ENCODE assay signal across 9 cellular contexts in genomic region chr17:14297161-14297851, GRCh38. TPM values are rescaled to one million over a fixed set of nuclear protein-coding genes. Genes with fewer than 3 reads are reported as not detected.
DNase-seq lines count a peak whose midpoint lies in the region; ATAC-seq and TF ChIP-seq lines count a peak whose summit lies in the region.
"Had no signal": no experiment of that assay in that cellular context is flagged by ENCODE, and none has a peak within 500 bp of the region (broad histone marks: within the 10 kb centered on the region; RNA-seq: fewer than 3 reads in every experiment).

No MANE protein-coding gene starts in this region.

- peaks cover 68% of the 10 kb centered on the region for H3K27me3 Mint-ChIP-seq in activated CD8-positive, alpha-beta memory T cell treated with anti-CD3 and anti-CD28 coated beads, Interleukin-2, amount 10 ng/mL, durations not matched to agents 7 days and 5 days

- no peaks in the 10 kb centered on the region for H3K36me3 Mint-ChIP-seq in activated CD8-positive, alpha-beta memory T cell treated with anti-CD3 and anti-CD28 coated beads, Interleukin-2, amount 10 ng/mL, durations not matched to agents 7 days and 5 days

- H3K36me3 ChIP-seq in heart right ventricle: no peaks in the 10 kb centered on the region
- no peaks in the 10 kb centered on the region for H3K36me3 ChIP-seq in rectal smooth muscle tissue (ENCODE audit: control insufficient read depth, insufficient read depth, low read length)

- H3K4me1 ChIP-seq in heart right ventricle (peaks cover 4 to 57% (median 50%) of the 10 kb centered on the region in 9 donors), rectal smooth muscle tissue (ENCODE audit: control insufficient read depth, insufficient read depth, low read length) (peaks cover 5% of the 10 kb centered on the region)

- DNase-seq in heart right ventricle: peak in 1 of 2 donors; percentile 67
- DNase-seq in Right ventricle myocardium superior: no peak
- DNase-seq in activated CD8-positive, alpha-beta memory T cell treated with anti-CD3 and anti-CD28 coated beads, Interleukin-2, amount 10 ng/mL, durations not matched to agents 7 days and 5 days: peak; percentile 52
- peak; percentile 43 for DNase-seq in germinal center (ENCODE audit: low spot score)
- no peak for DNase-seq in hypothalamus (lab: John Stamatoyannopoulos, UW)
- DNase-seq in HPDE6-E6E7 (ENCODE audit: extremely low spot score): no peak

- peaks cover 37% of the 10 kb centered on the region for H3K4me1 Mint-ChIP-seq in activated CD8-positive, alpha-beta memory T cell treated with anti-CD3 and anti-CD28 coated beads, Interleukin-2, amount 10 ng/mL, durations not matched to agents 7 days and 5 days

- no peak overlapping the region for H3K27ac Mint-ChIP-seq in activated CD8-positive, alpha-beta memory T cell treated with anti-CD3 and anti-CD28 coated beads, Interleukin-2, amount 10 ng/mL, durations not matched to agents 7 days and 5 days

- peak overlapping the region; percentile 55 for H3K4me3 Mint-ChIP-seq in activated CD8-positive, alpha-beta memory T cell treated with anti-CD3 and anti-CD28 coated beads, Interleukin-2, amount 10 ng/mL, durations not matched to agents 7 days and 5 days

- peak overlapping the region; percentile 13 to 54 (median 44) for H3K4me3 ChIP-seq in heart right ventricle
- H3K4me3 ChIP-seq in rectal smooth muscle tissue (ENCODE audit: low read length): peak overlapping the region; percentile 44
- H3K4me3 ChIP-seq: GM12878 had no signal

- H3K27ac ChIP-seq in heart right ventricle (peak overlapping the region in 1 of 10 donors; percentile 36), rectal smooth muscle tissue (ENCODE audit: low read depth, low read length) (no peak overlapping the region)

- 2% methylated on average over 56 to 63 of the region's 63 CpGs for WGBS in heart right ventricle, 2 donors

- CTCF ChIA-PET in activated CD8-positive, alpha-beta memory T cell treated with anti-CD3 and anti-CD28 coated beads, Interleukin-2, amount 10 ng/mL, durations not matched to agents 7 days and 5 days (lab: Charles Lee): interaction anchor here (0.6 to 1.9 kb wide), 7 partner anchors 12 to 701 kb away, joined by 3 to 6 read pairs (median 3); no protein-coding TSS in a partner anchor

- no peaks in the 10 kb centered on the region for H3K9me3 Mint-ChIP-seq in activated CD8-positive, alpha-beta memory T cell treated with anti-CD3 and anti-CD28 coated beads, Interleukin-2, amount 10 ng/mL, durations not matched to agents 7 days and 5 days (ENCODE audit: low read depth)

- ATAC-seq in heart right ventricle (no peak), Right ventricle myocardium superior (ENCODE audit: poor library complexity) (no peak), GM19023 (IDR thresholded peaks at IDR 0.05; ENCODE audit: unreplicated experiment) (no peak)
- no peak for ATAC-seq in activated CD8-positive, alpha-beta memory T cell treated with anti-CD3 and anti-CD28 coated beads, Interleukin-2, amount 10 ng/mL, durations not matched to agents 7 days and 5 days
- ATAC-seq: GM12878 had no signal

- H3K9ac ChIP-seq in rectal smooth muscle tissue (ENCODE audit: low read length): no peak overlapping the region

- H3K9me3 ChIP-seq in heart right ventricle: no peaks in the 10 kb centered on the region

- peak in 8 of 9 donors; percentile 8 to 52 (median 32) for TF ChIP-seq CTCF in heart right ventricle (IDR thresholded peaks at IDR 0.05)

- intact Hi-C loops in heart right ventricle (cut with DNase I): loop anchor here in 2 of 10 donors (10.0 kb wide), 2 partner anchors 233 to 517 kb away; partner anchors contain the start of gene COX10 (in 1 of the 2)
- intact Hi-C loops in Right ventricle myocardium superior (cut with DNase I): no loop called here

- H3K27me3 ChIP-seq in heart right ventricle (peaks cover 10 to 90% (median 87%) of the 10 kb centered on the region in 7 donors), rectal smooth muscle tissue (ENCODE audit: control insufficient read depth, insufficient read depth, low read length) (peaks cover 51% of the 10 kb centered on the region)

RNA-seq across cellular contexts. Expression of gene HS3ST3B1, which starts 3.6 kb away (rescaled TPM):
- total RNA-seq in heart right ventricle (1 to 10 TPM; 1.1 to 5.9 (median 2.3) TPM), Right ventricle myocardium superior (1.5 TPM)
- 1 to 10 TPM in 1 of 2 donors, under 1 TPM in 1; 0.73 to 1.8 TPM for polyA plus RNA-seq in heart right ventricle
- 10 to 100 TPM in 1 of 2 experiments, 1 to 10 TPM in 1; 6.9 to 24.9 TPM for total RNA-seq in activated CD8-positive, alpha-beta memory T cell treated with anti-CD3 and anti-CD28 coated beads, Interleukin-2, amount 10 ng/mL, durations not matched to agents 7 days and 5 days

Comparison
In these comparisons a context has a peak if more than half of its experiments do, and no peak if none do; other contexts are left out.
1. DNase-seq: peak in activated CD8-positive, alpha-beta memory T cell treated with anti-CD3 and anti-CD28 coated beads, Interleukin-2, amount 10 ng/mL, durations not matched to agents 7 days and 5 days (single experiment) and germinal center (single experiment); none in Right ventricle myocardium superior (single experiment), hypothalamus (0 of 51) and HPDE6-E6E7 (single experiment).